In genomic region chr12:107500310-107500709, GRCh38 we compare ENCODE assay signal across 26 cellular contexts.
DNase-seq lines count a peak whose midpoint lies in the region; ATAC-seq, FAIRE-seq and TF ChIP-seq lines count a peak whose summit lies in the region.
"Had no signal": no experiment of that assay in that cellular context is flagged by ENCODE, and none has a peak within 500 bp of the region (broad histone marks: within the 10 kb centered on the region; RNA-seq: fewer than 3 reads in every experiment).

No MANE protein-coding gene starts in this region.

- no peak overlapping the region for H2BK12ac ChIP-seq in neuronal stem cell (ENCODE audit: low read length)

- H3K4me3 Mint-ChIP-seq in central memory CD8-positive, alpha-beta T cell = no peak overlapping the region
- H3K4me3 Mint-ChIP-seq: CD14-positive monocyte; CD4-positive, alpha-beta memory T cell; CD4-positive, CD25-positive, alpha-beta regulatory T cell; CD8-positive, alpha-beta memory T cell had no signal

- H3K9ac ChIP-seq in HepG2 (ENCODE audit: insufficient read depth, low read depth, low read length) (no peak overlapping the region), neuronal stem cell (ENCODE audit: low read depth, low read length, poor library complexity) (no peak overlapping the region)
- H3K9ac ChIP-seq: BLaER1 had no signal

- H4K20me1 ChIP-seq in HepG2 (ENCODE audit: insufficient read depth, low read length) = no peaks in the 10 kb centered on the region
- H4K20me1 ChIP-seq: BLaER1 had no signal

- intact Hi-C loops in HepG2 (cut with micrococcal nuclease; ENCODE audit: unreplicated experiment) (no loop called here), right lobe of liver (cut with DNase I) (no loop called here)

- no peak overlapping the region for H3K4me3 ChIP-seq in HepG2 (replicated peaks in 1 of 3; ENCODE audit: insufficient read depth in 1 of 3, low read depth in 2 of 3, low read length in 3 of 3)
- H3K4me3 ChIP-seq in right lobe of liver = no peak overlapping the region
- no peak overlapping the region for H3K4me3 ChIP-seq in neuronal stem cell (ENCODE audit: low read length in 2 of 2)
- H3K4me3 ChIP-seq: A549, BLaER1, GM12878 had no signal

- H2BK5ac ChIP-seq in neuronal stem cell (ENCODE audit: low read length) = no peak overlapping the region

- no peaks in the 10 kb centered on the region for H3K79me2 ChIP-seq in HepG2 (ENCODE audit: insufficient read depth, low read length)

- H3K4me2 ChIP-seq in HepG2 (ENCODE audit: low read depth, low read length) (no peak overlapping the region), neuronal stem cell (ENCODE audit: insufficient read depth, low read length, poor library complexity, severe bottlenecking) (no peak overlapping the region)
- H3K4me2 ChIP-seq: A549, BLaER1 had no signal

- CTCF ChIA-PET in HepG2 (lab: Yijun Ruan, JAX; ENCODE audit: low intra/inter-chr PET ratio, low total read pairs) = no interaction called here

- WGBS in HepG2 (ENCODE audit: low lambda C conversion rate) = 32% methylated on average over 6 of the region's 6 CpGs
- 40% methylated on average over 4 of the region's 6 CpGs for WGBS in right lobe of liver (ENCODE audit: insufficient coverage, low coverage, low lambda C conversion rate, missing lambda C conversion rate)
- WGBS in neuronal stem cell (ENCODE audit: extremely low coverage in 2 of 2, insufficient read length in 2 of 2, insufficient replicate concordance in 1 of 2), 2 donors = no CpG with 5 or more reads among the region's 6 CpGs

- no peak overlapping the region for H3K14ac ChIP-seq in neuronal stem cell (ENCODE audit: low read length)

- H3K4ac ChIP-seq in neuronal stem cell (ENCODE audit: low read length) = no peak overlapping the region

- in situ Hi-C loops in HepG2 (cut with HindIII; ENCODE audit: extremely low pct_ligation_motif_present, low pct_unique_long_range_greater_than_20kb) = no loop called here

- no peaks in the 10 kb centered on the region for H3K79me1 ChIP-seq in neuronal stem cell (ENCODE audit: low read depth, low read length)

- ATAC-seq in HepG2 (peak; percentile 64), right lobe of liver (no peak)
- no peak for ATAC-seq in central memory CD8-positive, alpha-beta T cell (replicated peaks; ENCODE audit: extremely low read depth, poor library complexity, severe bottlenecking)
- ATAC-seq: A549, GM12878 had no signal

- H3K23ac ChIP-seq in neuronal stem cell (ENCODE audit: low read depth, low read length, poor library complexity) = no peak overlapping the region

- H3K27me3 ChIP-seq in HepG2 (ENCODE audit: control insufficient read depth in 1 of 2, insufficient read depth in 2 of 2, low read length in 2 of 2) (no peaks in the 10 kb centered on the region), right lobe of liver (no peaks in the 10 kb centered on the region), neuronal stem cell (ENCODE audit: control insufficient read depth in 3 of 3, insufficient read depth in 3 of 3, low read depth in 1 of 3, low read length in 3 of 3) (no peaks in the 10 kb centered on the region)
- H3K27me3 ChIP-seq: BE2C, BLaER1 had no signal

- peak overlapping the region; percentile 53 for H2BK120ac ChIP-seq in neuronal stem cell (ENCODE audit: low read depth, low read length)

- H3K4me1 Mint-ChIP-seq in central memory CD8-positive, alpha-beta T cell = no peaks in the 10 kb centered on the region

- no peak overlapping the region for H2AK5ac ChIP-seq in neuronal stem cell (ENCODE audit: low read depth, low read length)

- no peak for TF ChIP-seq CTCF in HepG2 (CRISPR knock-in tag; IDR thresholded peaks at IDR 0.05)
- TF ChIP-seq CTCF in right lobe of liver (IDR thresholded peaks at IDR 0.05) = no peak

- H3K9me3 Mint-ChIP-seq in central memory CD8-positive, alpha-beta T cell = peaks cover 6% of the 10 kb centered on the region
- H3K9me3 Mint-ChIP-seq: CD8-positive, alpha-beta memory T cell had no signal

- H3K4me1 ChIP-seq in HepG2 (ENCODE audit: insufficient read depth, low read length) (peaks cover 28% of the 10 kb centered on the region), right lobe of liver (no peaks in the 10 kb centered on the region), neuronal stem cell (ENCODE audit: control insufficient read depth in 2 of 2, insufficient read depth in 1 of 2, low read depth in 1 of 2, low read length in 2 of 2) (no peaks in the 10 kb centered on the region)
- H3K4me1 ChIP-seq: A549 had no signal

- no peak overlapping the region for H3K18ac ChIP-seq in neuronal stem cell (ENCODE audit: low read length)

- TF ChIP-seq POLR2A in HepG2 (IDR thresholded peaks at IDR 0.05; ENCODE audit: insufficient read depth in 1 of 2, low read depth in 2 of 2, low read length in 2 of 2) (no peak), right lobe of liver (IDR thresholded peaks at IDR 0.05) (no peak)

- H3K27ac Mint-ChIP-seq in central memory CD8-positive, alpha-beta T cell (ENCODE audit: low read depth) = peak overlapping the region; percentile 45
- H3K27ac Mint-ChIP-seq: CD14-positive monocyte had no signal

- H3K36me3 ChIP-seq in HepG2 (replicated peaks in 1 of 2; ENCODE audit: control insufficient read depth in 1 of 2, insufficient read depth in 2 of 2, low read length in 2 of 2) (no peaks in the 10 kb centered on the region), right lobe of liver (no peaks in the 10 kb centered on the region), neuronal stem cell (replicated peaks in 1 of 2; ENCODE audit: control insufficient read depth in 2 of 2, insufficient read depth in 2 of 2, low read length in 2 of 2) (no peaks in the 10 kb centered on the region)
- H3K36me3 ChIP-seq: BE2C, BLaER1 had no signal

- DNase-seq in HepG2 (ENCODE audit: low spot score) (no peak), right lobe of liver (no peak), neuronal stem cell (ENCODE audit: low spot score) (no peak), AG08396 (ENCODE audit: low spot score) (no peak), globus pallidus (ENCODE audit: low spot score) (no peak)
- DNase-seq in central memory CD8-positive, alpha-beta T cell (ENCODE audit: low spot score in 2 of 2) = no peak
- DNase-seq: BE2C; C1 segment of cervical spinal cord; CD4-positive, alpha-beta memory T cell; CD4-positive, CD25-positive, alpha-beta regulatory T cell; CD8-positive, alpha-beta memory T cell; COR-L47; DMS 273 treated with DMSO at 0.1 percent for 48 hours; DMS153; DMS53; DMS79; DND-41; EL; GDM1 had no signal

- no peak overlapping the region for H2BK15ac ChIP-seq in neuronal stem cell (ENCODE audit: low read length)

- no peak overlapping the region for H4K8ac ChIP-seq in neuronal stem cell (ENCODE audit: low read depth, low read length)

- H3K9me3 ChIP-seq in HepG2 (ENCODE audit: low read length) = no peaks in the 10 kb centered on the region
- no peaks in the 10 kb centered on the region for H3K9me3 ChIP-seq in right lobe of liver
- peaks cover 0 to 3% of the 10 kb centered on the region in 2 donors for H3K9me3 ChIP-seq in neuronal stem cell (replicated peaks in 1 of 2; ENCODE audit: control insufficient read depth in 2 of 2, insufficient read depth in 1 of 2, low read depth in 1 of 2, low read length in 2 of 2)
- H3K9me3 ChIP-seq: A549, BE2C, BLaER1 had no signal

- no TSS peak for BruUV-seq in HepG2 (replicated peaks; lab: Mats Ljungman, UMichigan)

- H3K36me3 Mint-ChIP-seq in central memory CD8-positive, alpha-beta T cell (ENCODE audit: insufficient read depth) = peaks cover 2% of the 10 kb centered on the region
- H3K36me3 Mint-ChIP-seq: CD14-positive monocyte; CD8-positive, alpha-beta memory T cell had no signal

- H4K91ac ChIP-seq in neuronal stem cell (ENCODE audit: low read depth, low read length, poor library complexity) = no peak overlapping the region

- no peak overlapping the region for H2AFZ ChIP-seq in HepG2 (ENCODE audit: low read length)
- H2AFZ ChIP-seq in neuronal stem cell (ENCODE audit: low read length) = no peak overlapping the region

- H3K27ac ChIP-seq in HepG2 (ENCODE audit: extremely low read length, insufficient read depth, low read length) = no peak overlapping the region
- H3K27ac ChIP-seq in right lobe of liver = no peak overlapping the region
- no peak overlapping the region for H3K27ac ChIP-seq in neuronal stem cell (replicated peaks; ENCODE audit: low read length)
- H3K27ac ChIP-seq: 22Rv1, A549, BLaER1 had no signal

- no peak for FAIRE-seq in HepG2 (lab: Jason Lieb, UNC)
- FAIRE-seq: A549, GM12878, GM12892, GM18507 had no signal

- POLR2A ChIA-PET in HepG2 (lab: Yijun Ruan, JAX) = no interaction called here

- H3K27me3 Mint-ChIP-seq in central memory CD8-positive, alpha-beta T cell = peaks cover 9% of the 10 kb centered on the region
- H3K27me3 Mint-ChIP-seq: CD4-positive, alpha-beta memory T cell had no signal

- no peak for TF ChIP-seq RAD21 in HepG2 (CRISPR knock-in tag; IDR thresholded peaks at IDR 0.05)

- TF ChIP-seq EP300 in HepG2 (IDR thresholded peaks at IDR 0.05; ENCODE audit: low read depth in 2 of 2, low read length in 2 of 2) (no peak), HepG2 (CRISPR knock-in tag; IDR thresholded peaks at IDR 0.05; ENCODE audit: borderline replicate concordance) (no peak)

TF ChIP-seq in HepG2, 621 proteins besides CTCF, POLR2A, EP300 and RAD21 (continues in another document):
- no peak for TF ChIP-seq ZNF383 (CRISPR knock-in tag; IDR thresholded peaks at IDR 0.05; ENCODE audit: borderline replicate concordance)
- TF ChIP-seq ZMYM3 (CRISPR knock-in tag; IDR thresholded peaks at IDR 0.05) = peak; percentile 71
- TF ChIP-seq LCORL (IDR thresholded peaks at IDR 0.05) = no peak
- TF ChIP-seq LCORL (CRISPR knock-in tag; IDR thresholded peaks at IDR 0.05) = 0 out of 2 replicates have a peak, but pooled peaks have one; percentile 22
- no peak for TF ChIP-seq GPBP1L1 (CRISPR knock-in tag; IDR thresholded peaks at IDR 0.05)
